In genomic region chr1:54287176-54287650, GRCh38 we compare ENCODE assay signal across 8 cellular contexts.
DNase-seq lines count a peak whose midpoint lies in the region; ATAC-seq and TF ChIP-seq lines count a peak whose summit lies in the region.

No MANE protein-coding gene starts in this region.

- peak overlapping the region; percentile 97 for H3K27ac Mint-ChIP-seq in HFFc6
- peak overlapping the region; percentile 79 to 96 (median 93) for H3K27ac Mint-ChIP-seq in immature natural killer cell

- DNase-seq in C1 segment of cervical spinal cord (lab: John Stamatoyannopoulos, UW): peak in 10 of 14 donors; percentile 16 to 68 (median 25)
- peak; percentile 50 for DNase-seq in HFFc6
- peak; percentile 56 for DNase-seq in SK-N-MC (ENCODE audit: low read depth, low spot score)
- peak; percentile 86 to 95 for DNase-seq in ascending aorta (ENCODE audit: low spot score in 2 of 2)
- DNase-seq in immature natural killer cell: peak; percentile 46 to 57 (median 55)
- peak; percentile 78 for DNase-seq in stimulated activated CD4-positive, alpha-beta T cell treated with anti-CD3 and anti-CD28 coated beads, Interleukin-15, amount 100 ng/mL, for 24 hours
- no peak for DNase-seq in AML-193 (lab: John Stamatoyannopoulos, UW)

- no peaks in the 10 kb centered on the region for H3K36me3 ChIP-seq in SK-N-MC (ENCODE audit: insufficient read depth, low read length)
- H3K36me3 ChIP-seq in ascending aorta: no peaks in the 10 kb centered on the region

- no peak for ATAC-seq in GM18502 (IDR thresholded peaks at IDR 0.05; ENCODE audit: poor library complexity, unreplicated experiment)

- no peak overlapping the region for H3K9ac ChIP-seq in SK-N-MC (ENCODE audit: insufficient read length)

- H3K4me1 Mint-ChIP-seq in HFFc6 (ENCODE audit: low read depth): peaks cover 49% of the 10 kb centered on the region
- peaks cover 93 to 100% of the 10 kb centered on the region in 2 donors for H3K4me1 Mint-ChIP-seq in immature natural killer cell

- H3K27me3 Mint-ChIP-seq in HFFc6 (ENCODE audit: insufficient read depth) (no peaks in the 10 kb centered on the region; the same call in 1 of the 2 replicates), immature natural killer cell (ENCODE audit: low read depth in 3 of 3) (peaks cover 0 to 8% (median 2%) of the 10 kb centered on the region in 3 donors)

- peaks cover 28 to 74% of the 10 kb centered on the region in 2 donors for H3K4me1 ChIP-seq in ascending aorta

- H3K27ac ChIP-seq in SK-N-MC: peak overlapping the region; percentile 90
- H3K27ac ChIP-seq in ascending aorta: peak overlapping the region; percentile 85 to 95

- H3K4me3 ChIP-seq in SK-N-MC (peak overlapping the region; percentile 57), ascending aorta (no peak overlapping the region)

- no peak for TF ChIP-seq CTCF in HFFc6 (IDR thresholded peaks at IDR 0.05)
- TF ChIP-seq CTCF in ascending aorta (IDR thresholded peaks at IDR 0.05): no peak

- H3K4me3 Mint-ChIP-seq in HFFc6 (peak overlapping the region; percentile 47), immature natural killer cell (peak overlapping the region; percentile 53 to 77 (median 66))

- H3K36me3 Mint-ChIP-seq in HFFc6 (ENCODE audit: low read depth) (no peaks in the 10 kb centered on the region), immature natural killer cell (no peaks in the 10 kb centered on the region)

- intact Hi-C loops in ascending aorta (cut with DNase I): loop anchor here (1.0 to 5.0 kb wide), 2 partner anchors 10 to 50 kb away; no protein-coding TSS in a partner anchor

- H3K9me3 ChIP-seq in SK-N-MC (ENCODE audit: low read depth, low read length): no peaks in the 10 kb centered on the region
- no peaks in the 10 kb centered on the region for H3K9me3 ChIP-seq in ascending aorta

- no peaks in the 10 kb centered on the region for H3K27me3 ChIP-seq in ascending aorta

- H3K9me3 Mint-ChIP-seq in HFFc6: no peaks in the 10 kb centered on the region
- no peaks in the 10 kb centered on the region for H3K9me3 Mint-ChIP-seq in immature natural killer cell

Comparison
In these comparisons a context has a peak if more than half of its experiments do, and no peak if none do; other contexts are left out.
1. DNase-seq: peak in C1 segment of cervical spinal cord (10 of 14), HFFc6 (single experiment), SK-N-MC (single experiment), ascending aorta (2 of 2), immature natural killer cell (3 of 3) and stimulated activated CD4-positive, alpha-beta T cell treated with anti-CD3 and anti-CD28 coated beads, Interleukin-15, amount 100 ng/mL, for 24 hours (single experiment); none in AML-193 (0 of 2).